Comparison of ENCODE assay signal across 8 cellular contexts in genomic region chr5:122774519-122774860, GRCh38. TPM values are rescaled to one million over a fixed set of nuclear protein-coding genes. Genes with fewer than 3 reads are reported as not detected.
DNase-seq lines count a peak whose midpoint lies in the region; ATAC-seq and TF ChIP-seq lines count a peak whose summit lies in the region.

No MANE protein-coding gene starts in this region.

- no peak for DNase-seq in DND-41
- DNase-seq in Karpas-422: no peak
- DNase-seq in effector memory CD4-positive, alpha-beta T cell: no peak
- DNase-seq in natural killer cell treated with Interleukin-12 subunit alpha and Interleukin-12 subunit beta and Interleukin-15 and Interleukin-18, amount 100 ng/mL, for 72 hours (ENCODE audit: low spot score): no peak
- no peak for DNase-seq in amniotic stem cell (lab: John Stamatoyannopoulos, UW)
- no peak for DNase-seq in DMS79 (lab: John Stamatoyannopoulos, UW)
- DNase-seq in NCI-H1105 (lab: John Stamatoyannopoulos, UW): no peak

- H3K27ac ChIP-seq in DND-41 (ENCODE audit: low read length) (peak overlapping the region; percentile 46; the same call in 1 of the 2 replicates), Karpas-422 (ENCODE audit: low read length) (no peak overlapping the region)
- peak overlapping the region; percentile 35 for H3K27ac ChIP-seq in effector memory CD4-positive, alpha-beta T cell (ENCODE audit: insufficient read depth, low read length, poor library complexity, severe bottlenecking)

- peaks cover 19 to 27% of the 10 kb centered on the region in 2 donors for H3K27me3 Mint-ChIP-seq in natural killer cell treated with Interleukin-12 subunit alpha and Interleukin-12 subunit beta and Interleukin-15 and Interleukin-18, amount 100 ng/mL, for 72 hours

- H3K36me3 ChIP-seq in DND-41 (ENCODE audit: insufficient read depth, low read length): peaks cover 5% of the 10 kb centered on the region
- H3K36me3 ChIP-seq in Karpas-422 (ENCODE audit: insufficient read depth, low read length): 0 out of 2 replicates have a peak, but pooled peaks cover 4% of the 10 kb centered on the region
- no peaks in the 10 kb centered on the region for H3K36me3 ChIP-seq in effector memory CD4-positive, alpha-beta T cell (ENCODE audit: control insufficient read depth, insufficient read depth, low read length)

- peaks cover 34% of the 10 kb centered on the region for H3K4me1 ChIP-seq in DND-41 (ENCODE audit: insufficient read depth, low read length)
- H3K4me1 ChIP-seq in Karpas-422 (ENCODE audit: low read length): peaks cover 27% of the 10 kb centered on the region
- H3K4me1 ChIP-seq in effector memory CD4-positive, alpha-beta T cell (ENCODE audit: control insufficient read depth, insufficient read depth, low read length, poor library complexity, severe bottlenecking): peaks cover 10% of the 10 kb centered on the region

- no peaks in the 10 kb centered on the region for H3K9me3 Mint-ChIP-seq in natural killer cell treated with Interleukin-12 subunit alpha and Interleukin-12 subunit beta and Interleukin-15 and Interleukin-18, amount 100 ng/mL, for 72 hours

- H3K9me2 ChIP-seq in Karpas-422 (replicated peaks; ENCODE audit: insufficient read depth, low read length): no peaks in the 10 kb centered on the region

- peak overlapping the region; percentile 96 for H3K9ac ChIP-seq in DND-41 (ENCODE audit: low read depth, low read length)
- peak overlapping the region; percentile 60 for H3K9ac ChIP-seq in Karpas-422 (ENCODE audit: low read length)

- H4K20me1 ChIP-seq in DND-41 (ENCODE audit: insufficient read depth, low read length): peaks cover 9% of the 10 kb centered on the region
- H4K20me1 ChIP-seq in Karpas-422 (ENCODE audit: insufficient read depth, low read depth, low read length): no peaks in the 10 kb centered on the region

- H3K79me2 ChIP-seq in DND-41 (ENCODE audit: insufficient read depth, low read length): peaks cover 46% of the 10 kb centered on the region
- peaks cover 42% of the 10 kb centered on the region for H3K79me2 ChIP-seq in Karpas-422 (ENCODE audit: low read length)

- H3K4me1 Mint-ChIP-seq in natural killer cell treated with Interleukin-12 subunit alpha and Interleukin-12 subunit beta and Interleukin-15 and Interleukin-18, amount 100 ng/mL, for 72 hours (ENCODE audit: low read depth in 2 of 2): peaks cover 22 to 23% of the 10 kb centered on the region in 2 donors

- peak overlapping the region; percentile 30 to 100; a peak in 3 of 4 replicates for H3K4me3 ChIP-seq in DND-41 (ENCODE audit: low read depth in 1 of 2, low read length in 2 of 2)
- H3K4me3 ChIP-seq in Karpas-422 (ENCODE audit: low read length): peak overlapping the region; percentile 78
- peak overlapping the region; percentile 81 for H3K4me3 ChIP-seq in effector memory CD4-positive, alpha-beta T cell (ENCODE audit: insufficient read depth, low read depth, low read length, poor library complexity, severe bottlenecking)

- H2AFZ ChIP-seq in DND-41 (ENCODE audit: low read depth, low read length) (peak overlapping the region; percentile 96), Karpas-422 (ENCODE audit: low read length) (peak overlapping the region; percentile 97)

- TF ChIP-seq CTCF in DND-41 (IDR thresholded peaks at IDR 0.05; ENCODE audit: borderline replicate concordance, extremely low read depth, low read length, poor library complexity, severe bottlenecking): no peak

- no peaks in the 10 kb centered on the region for H3K36me3 Mint-ChIP-seq in natural killer cell treated with Interleukin-12 subunit alpha and Interleukin-12 subunit beta and Interleukin-15 and Interleukin-18, amount 100 ng/mL, for 72 hours

- H3K4me3 Mint-ChIP-seq in natural killer cell treated with Interleukin-12 subunit alpha and Interleukin-12 subunit beta and Interleukin-15 and Interleukin-18, amount 100 ng/mL, for 72 hours: peak overlapping the region; percentile 97

- ATAC-seq in DND-41 (ENCODE audit: insufficient read depth, low read depth) (peak; percentile 49), GM21717 (IDR thresholded peaks at IDR 0.05; ENCODE audit: unreplicated experiment) (peak; percentile 28)
- ATAC-seq in natural killer cell treated with Interleukin-12 subunit alpha and Interleukin-12 subunit beta and Interleukin-15 and Interleukin-18, amount 100 ng/mL, for 72 hours: peak in 1 of 2 donors; percentile 25

- H3K27ac Mint-ChIP-seq in natural killer cell treated with Interleukin-12 subunit alpha and Interleukin-12 subunit beta and Interleukin-15 and Interleukin-18, amount 100 ng/mL, for 72 hours: no peak overlapping the region

- peak overlapping the region; percentile 96 for H3K4me2 ChIP-seq in DND-41 (ENCODE audit: insufficient read depth, low read length)
- H3K4me2 ChIP-seq in Karpas-422 (ENCODE audit: low read depth, low read length, poor library complexity, severe bottlenecking): peak overlapping the region; percentile 83

- no peaks in the 10 kb centered on the region for H3K9me3 ChIP-seq in DND-41 (ENCODE audit: insufficient read depth, low read length, severe bottlenecking)
- no peaks in the 10 kb centered on the region for H3K9me3 ChIP-seq in Karpas-422 (ENCODE audit: low read length)
- H3K9me3 ChIP-seq in effector memory CD4-positive, alpha-beta T cell (ENCODE audit: control insufficient read depth, low read length): no peaks in the 10 kb centered on the region

- H3K27me3 ChIP-seq in DND-41 (ENCODE audit: insufficient read depth, low read length, poor library complexity) (peaks cover 8% of the 10 kb centered on the region), Karpas-422 (ENCODE audit: low read length) (no peaks in the 10 kb centered on the region)
- H3K27me3 ChIP-seq in effector memory CD4-positive, alpha-beta T cell (replicated peaks; ENCODE audit: control insufficient read depth, insufficient read depth, low read length, poor library complexity, severe bottlenecking): no peaks in the 10 kb centered on the region

RNA-seq across cellular contexts. Expression of gene SNX2, which starts 0.4 kb away (rescaled TPM):
- total RNA-seq in Karpas-422 (2014; rRNA removed; shearing (Covaris generic); ENCODE audit: low replicate concordance): 30.6 and 76.2 TPM in 2 replicates
- total RNA-seq in natural killer cell treated with Interleukin-12 subunit alpha and Interleukin-12 subunit beta and Interleukin-15 and Interleukin-18, amount 100 ng/mL, for 72 hours: 10 to 100 TPM; 23.8 to 26.6 TPM
